Comparison of ENCODE assay signal across 1 cellular context in the genomic region with DNA sequence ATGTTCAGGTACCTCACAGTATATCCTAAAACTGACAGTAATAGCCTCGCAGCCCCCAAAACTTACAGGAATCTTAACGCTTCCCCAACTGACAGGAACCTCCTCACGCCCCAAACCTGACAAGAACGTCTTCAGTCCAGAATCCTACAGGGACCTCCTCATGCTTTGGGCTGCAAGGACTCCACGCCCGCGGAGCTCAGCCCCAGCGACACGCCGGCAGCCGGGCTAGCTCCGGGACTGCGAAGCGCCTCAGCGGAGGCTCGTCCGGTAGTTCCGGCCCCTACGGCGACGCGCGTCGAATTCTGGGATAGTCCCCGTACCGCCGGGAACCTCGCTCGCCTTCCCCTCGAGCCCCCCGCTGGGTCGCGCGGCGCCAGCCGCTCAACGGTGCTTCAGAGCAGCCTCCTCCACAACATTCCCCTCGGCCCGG.
TF ChIP-seq lines count a peak whose summit lies in the region.

No MANE protein-coding gene starts in this region.

TF ChIP-seq in GM12878, 131 proteins besides CTCF, POLR2A, EP300 and RAD21 (continued from another document):
- TF ChIP-seq, protein P1, sequence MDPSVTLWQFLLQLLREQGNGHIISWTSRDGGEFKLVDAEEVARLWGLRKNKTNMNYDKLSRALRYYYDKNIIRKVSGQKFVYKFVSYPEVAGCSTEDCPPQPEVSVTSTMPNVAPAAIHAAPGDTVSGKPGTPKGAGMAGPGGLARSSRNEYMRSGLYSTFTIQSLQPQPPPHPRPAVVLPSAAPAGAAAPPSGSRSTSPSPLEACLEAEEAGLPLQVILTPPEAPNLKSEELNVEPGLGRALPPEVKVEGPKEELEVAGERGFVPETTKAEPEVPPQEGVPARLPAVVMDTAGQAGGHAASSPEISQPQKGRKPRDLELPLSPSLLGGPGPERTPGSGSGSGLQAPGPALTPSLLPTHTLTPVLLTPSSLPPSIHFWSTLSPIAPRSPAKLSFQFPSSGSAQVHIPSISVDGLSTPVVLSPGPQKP (IDR thresholded peaks at IDR 0.05; ENCODE audit: low read depth, low read length): 0 out of 2 replicates have a peak, but pooled peaks have one; percentile 5
- TF ChIP-seq MYB (IDR thresholded peaks at IDR 0.05; ENCODE audit: borderline replicate concordance, low read depth, low read length) (no peak), NR2F1 (conservative IDR thresholded peaks at IDR 0.05) (no peak), CBX5 (IDR thresholded peaks at IDR 0.05; ENCODE audit: low read depth) (no peak), TBL1XR1 (IDR thresholded peaks at IDR 0.05; ENCODE audit: low read depth, low read length) (0 out of 2 replicates have a peak, but pooled peaks have one; percentile 11), MXI1 (IDR thresholded peaks at IDR 0.05; ENCODE audit: low read depth, low read length) (0 out of 2 replicates have a peak, but pooled peaks have one; percentile 45), POU2F2 (IDR thresholded peaks at IDR 0.05; ENCODE audit: borderline replicate concordance, low read depth, low read length) (no peak), EED (IDR thresholded peaks at IDR 0.05; ENCODE audit: low read depth) (0 out of 2 replicates have a peak, but pooled peaks have one; percentile 10), ATF7 (IDR thresholded peaks at IDR 0.05; ENCODE audit: low read depth) (no peak), CBX3 (IDR thresholded peaks at IDR 0.05; ENCODE audit: borderline replicate concordance, low read depth) (no peak)
- TF ChIP-seq, protein P2, sequence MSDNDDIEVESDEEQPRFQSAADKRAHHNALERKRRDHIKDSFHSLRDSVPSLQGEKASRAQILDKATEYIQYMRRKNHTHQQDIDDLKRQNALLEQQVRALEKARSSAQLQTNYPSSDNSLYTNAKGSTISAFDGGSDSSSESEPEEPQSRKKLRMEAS (IDR thresholded peaks at IDR 0.05; ENCODE audit: low read depth, low read length): no peak
